In genomic region chr4:33625762-33626161, GRCh38 we compare ENCODE assay signal across 20 cellular contexts.
DNase-seq lines count a peak whose midpoint lies in the region; ATAC-seq and TF ChIP-seq lines count a peak whose summit lies in the region.
"Had no signal": no experiment of that assay in that cellular context is flagged by ENCODE, and none has a peak within 500 bp of the region (broad histone marks: within the 10 kb centered on the region; RNA-seq: fewer than 3 reads in every experiment).

No MANE protein-coding gene starts in this region.

- no peaks in the 10 kb centered on the region for H3K4me1 ChIP-seq in tibial artery
- H3K4me1 ChIP-seq: colonic mucosa, right lobe of liver, tibial nerve had no signal

- TF ChIP-seq CTCF in VCaP (conservative IDR thresholded peaks at IDR 0.05) (peak; percentile 23), kidney epithelial cell (IDR thresholded peaks at IDR 0.05; ENCODE audit: insufficient read depth, low read length, poor library complexity, severe bottlenecking) (peak; percentile 4), tibial artery (IDR thresholded peaks at IDR 0.05) (no peak)

- H3K27ac ChIP-seq in VCaP, result no peak overlapping the region
- H3K27ac ChIP-seq in tibial artery, result no peak overlapping the region
- H3K27ac ChIP-seq: colonic mucosa, right lobe of liver, tibial nerve had no signal

- no peaks in the 10 kb centered on the region for H3K36me3 ChIP-seq in kidney epithelial cell (ENCODE audit: control insufficient read depth, insufficient read depth, low read length)
- no peaks in the 10 kb centered on the region for H3K36me3 ChIP-seq in tibial artery
- H3K36me3 ChIP-seq: colonic mucosa, right lobe of liver, tibial nerve had no signal

- intact Hi-C loops in tibial artery (cut with DNase I; ENCODE audit: low total_unique reads), result no loop called here

- no peak overlapping the region for H3K4me3 ChIP-seq in kidney epithelial cell (ENCODE audit: low read depth, low read length)
- H3K4me3 ChIP-seq in tibial artery, result no peak overlapping the region
- H3K4me3 ChIP-seq: colonic mucosa, right lobe of liver, tibial nerve had no signal

- ATAC-seq in HG03097 (IDR thresholded peaks at IDR 0.05; ENCODE audit: low FRiP score, unreplicated experiment), result no peak
- ATAC-seq: activated T-cell treated with anti-CD3 and anti-CD28 coated beads, Interleukin-2, amount 50 U/mL, for 72 hours; right lobe of liver had no signal

- DNase-seq in COR-L47 (lab: John Stamatoyannopoulos, UW) (peak; percentile 16), HT-29 (ENCODE audit: low spot score) (peak; percentile 24), kidney epithelial cell (ENCODE audit: low read depth) (no peak), NCI-H1694 treated with DMSO at 0.1 percent for 48 hours (lab: John Stamatoyannopoulos, UW) (no peak), Kasumi-1 (lab: John Stamatoyannopoulos, UW) (no peak), tibial artery (no peak)
- DNase-seq: activated CD4-positive, alpha-beta memory T cell treated with anti-CD3 and anti-CD28 coated beads for 36 hours; activated T-cell treated with anti-CD3 and anti-CD28 coated beads, Interleukin-2, amount 50 U/mL, for 72 hours; colonic mucosa; GF-D8; NCI-H1436; nephron progenitor cell; NK-92 treated with Interleukin-12 subunit alpha and Interleukin-12 subunit beta, amount 100 ng/mL, for 24 hours; right lobe of liver; SHP77 treated with DMSO at 0.1 percent for 48 hours; stimulated activated CD4-positive, alpha-beta T cell treated with anti-CD3 and anti-CD28 coated beads, Interleukin-4, amount 100 ng/mL, for 24 hours; T-helper 9 cell had no signal

- H3K27me3 ChIP-seq in kidney epithelial cell (ENCODE audit: control insufficient read depth, insufficient read depth, low read length) (no peaks in the 10 kb centered on the region), tibial artery (no peaks in the 10 kb centered on the region)
- H3K27me3 ChIP-seq: colonic mucosa, right lobe of liver, tibial nerve had no signal

- no peaks in the 10 kb centered on the region for H3K9me3 ChIP-seq in tibial artery
- H3K9me3 ChIP-seq: colonic mucosa, right lobe of liver, tibial nerve had no signal

Comparison
In these comparisons a context has a peak if more than half of its experiments do, and no peak if none do; other contexts are left out.
1. DNase-seq: peak in COR-L47 (single experiment) and HT-29 (single experiment); none in kidney epithelial cell (single experiment), NCI-H1694 treated with DMSO at 0.1 percent for 48 hours (single experiment), Kasumi-1 (0 of 2) and tibial artery (0 of 2).
2. CTCF ChIP-seq: peak in VCaP (single experiment) and kidney epithelial cell (single experiment); none in tibial artery (0 of 2).